In genomic region chr4:23324291-23324690, GRCh38 we compare ENCODE assay signal across 18 cellular contexts.
DNase-seq lines count a peak whose midpoint lies in the region; ATAC-seq and TF ChIP-seq lines count a peak whose summit lies in the region.
"Had no signal": no experiment of that assay in that cellular context is flagged by ENCODE, and none has a peak within 500 bp of the region (broad histone marks: within the 10 kb centered on the region; RNA-seq: fewer than 3 reads in every experiment).

No MANE protein-coding gene starts in this region.

- H3K36me3 ChIP-seq in kidney epithelial cell (ENCODE audit: control insufficient read depth, insufficient read depth, low read length): no peaks in the 10 kb centered on the region
- no peaks in the 10 kb centered on the region for H3K36me3 ChIP-seq in lower lobe of right lung
- H3K36me3 ChIP-seq: neutrophil, uterus had no signal

- intact Hi-C loops in lower lobe of right lung (cut with DNase I): no loop called here

- H3K4me3 ChIP-seq in kidney epithelial cell (ENCODE audit: low read depth, low read length) (no peak overlapping the region), lower lobe of right lung (no peak overlapping the region)
- H3K4me3 ChIP-seq: lung, uterus had no signal

- H3K9me3 Mint-ChIP-seq in activated T-helper 17 cell treated with anti-CD3 and anti-CD28 coated beads, Interleukin-2, amount 50 U/mL, for 72 hours: no peaks in the 10 kb centered on the region
- no peaks in the 10 kb centered on the region for H3K9me3 Mint-ChIP-seq in osteocyte (ENCODE audit: unreplicated experiment)

- no peak overlapping the region for H3K4me3 Mint-ChIP-seq in activated T-helper 17 cell treated with anti-CD3 and anti-CD28 coated beads, Interleukin-2, amount 50 U/mL, for 72 hours
- H3K4me3 Mint-ChIP-seq in osteocyte (ENCODE audit: unreplicated experiment): no peak overlapping the region
- H3K4me3 Mint-ChIP-seq: stimulated activated naive B cell treated with anti-CD40 and anti-IgM and Interleukin-4, amounts not matched to agents 10 μg/mL and 1 μg/mL and 100 μg/mL, for 72 hours; T-helper 17 cell had no signal

- no peaks in the 10 kb centered on the region for H3K36me3 Mint-ChIP-seq in activated T-helper 17 cell treated with anti-CD3 and anti-CD28 coated beads, Interleukin-2, amount 50 U/mL, for 72 hours (ENCODE audit: low read depth)
- H3K36me3 Mint-ChIP-seq in osteocyte (ENCODE audit: unreplicated experiment): no peaks in the 10 kb centered on the region
- H3K36me3 Mint-ChIP-seq: stimulated activated naive B cell treated with anti-CD40 and anti-IgM and Interleukin-4, amounts not matched to agents 10 μg/mL and 1 μg/mL and 100 μg/mL, for 72 hours had no signal

- no peak for TF ChIP-seq CTCF in kidney epithelial cell (IDR thresholded peaks at IDR 0.05; ENCODE audit: insufficient read depth, low read length, poor library complexity, severe bottlenecking)
- TF ChIP-seq CTCF in omental fat pad (IDR thresholded peaks at IDR 0.05): no peak
- no peak for TF ChIP-seq CTCF in lower lobe of right lung (IDR thresholded peaks at IDR 0.05)
- no peak for TF ChIP-seq CTCF in osteocyte (IDR thresholded peaks at IDR 0.05)

- H3K27ac Mint-ChIP-seq in activated T-helper 17 cell treated with anti-CD3 and anti-CD28 coated beads, Interleukin-2, amount 50 U/mL, for 72 hours: no peak overlapping the region
- no peak overlapping the region for H3K27ac Mint-ChIP-seq in osteocyte (ENCODE audit: unreplicated experiment)
- H3K27ac Mint-ChIP-seq: stimulated activated naive B cell treated with anti-CD40 and anti-IgM and Interleukin-4, amounts not matched to agents 10 μg/mL and 1 μg/mL and 100 μg/mL, for 72 hours; T-helper 17 cell had no signal

- no peaks in the 10 kb centered on the region for H3K4me1 Mint-ChIP-seq in activated T-helper 17 cell treated with anti-CD3 and anti-CD28 coated beads, Interleukin-2, amount 50 U/mL, for 72 hours
- no peaks in the 10 kb centered on the region for H3K4me1 Mint-ChIP-seq in osteocyte (ENCODE audit: unreplicated experiment)
- H3K4me1 Mint-ChIP-seq: stimulated activated naive B cell treated with anti-CD40 and anti-IgM and Interleukin-4, amounts not matched to agents 10 μg/mL and 1 μg/mL and 100 μg/mL, for 72 hours; T-helper 17 cell had no signal

- no peaks in the 10 kb centered on the region for H3K9me3 ChIP-seq in lower lobe of right lung
- H3K9me3 ChIP-seq: Caco-2, neutrophil, uterus had no signal

- ATAC-seq in activated T-helper 17 cell treated with anti-CD3 and anti-CD28 coated beads, Interleukin-2, amount 50 U/mL, for 72 hours (replicated peaks): peak; percentile 42
- no peak for ATAC-seq in omental fat pad (ENCODE audit: low FRiP score)
- no peak for ATAC-seq in lower lobe of right lung
- ATAC-seq: stimulated activated naive B cell treated with anti-CD40 and anti-IgM and Interleukin-4, amounts not matched to agents 10 μg/mL and 1 μg/mL and 100 μg/mL, for 72 hours; T-helper 17 cell had no signal

- H3K27me3 ChIP-seq in kidney epithelial cell (ENCODE audit: control insufficient read depth, insufficient read depth, low read length): no peaks in the 10 kb centered on the region
- no peaks in the 10 kb centered on the region for H3K27me3 ChIP-seq in lower lobe of right lung (ENCODE audit: low read depth)
- H3K27me3 ChIP-seq: neutrophil, uterus had no signal

- no peaks in the 10 kb centered on the region for H3K27me3 Mint-ChIP-seq in activated T-helper 17 cell treated with anti-CD3 and anti-CD28 coated beads, Interleukin-2, amount 50 U/mL, for 72 hours
- H3K27me3 Mint-ChIP-seq in osteocyte (ENCODE audit: unreplicated experiment): no peaks in the 10 kb centered on the region
- H3K27me3 Mint-ChIP-seq: stimulated activated naive B cell treated with anti-CD40 and anti-IgM and Interleukin-4, amounts not matched to agents 10 μg/mL and 1 μg/mL and 100 μg/mL, for 72 hours; T-helper 17 cell had no signal

- no peaks in the 10 kb centered on the region for H3K4me1 ChIP-seq in lower lobe of right lung
- H3K4me1 ChIP-seq: uterus had no signal

- H3K27ac ChIP-seq in lower lobe of right lung: no peak overlapping the region
- H3K27ac ChIP-seq: neutrophil, RWPE1, uterus had no signal

- DNase-seq in A172 (ENCODE audit: low spot score) (peak; percentile 98), LHCN-M2 (ENCODE audit: low read depth) (peak; percentile 88), kidney epithelial cell (ENCODE audit: low read depth) (peak; percentile 72), omental fat pad (ENCODE audit: low spot score) (no peak), SKM-1 (lab: John Stamatoyannopoulos, UW; ENCODE audit: unreplicated experiment) (no peak), lower lobe of right lung (no peak), osteocyte (ENCODE audit: extremely low spot score, unreplicated experiment) (no peak)
- DNase-seq: aorta; dermis blood vessel endothelial cell; NCI-H510A treated with DMSO at 0.1 percent for 48 hours; stimulated activated naive B cell treated with anti-CD40 and anti-IgM and Interleukin-4, amounts not matched to agents 10 μg/mL and 1 μg/mL and 100 μg/mL, for 72 hours; T-helper 17 cell; uterus had no signal

Comparison
In these comparisons a context has a peak if more than half of its experiments do, and no peak if none do; other contexts are left out.
1. DNase-seq: peak in A172 (single experiment), LHCN-M2 (single experiment) and kidney epithelial cell (single experiment); none in omental fat pad (single experiment), SKM-1 (single experiment), lower lobe of right lung (single experiment) and osteocyte (single experiment).